ENCODE assay signal across 7 cellular contexts in genomic region chr12:56522486-56523193, GRCh38. TPM values are rescaled to one million over a fixed set of nuclear protein-coding genes. Genes with fewer than 3 reads are reported as not detected.
A peak's percentile ranks its signal among the peaks of the same experiment; 100 is the strongest.
DNase-seq lines count a peak whose midpoint lies in the region; ATAC-seq and TF ChIP-seq lines count a peak whose summit lies in the region.

No MANE protein-coding gene starts in this region.

- ATAC-seq in activated B cell treated with CpG ODN at 0.5 μM for 24 hours (ENCODE audit: low read depth) = no peak
- peak in 3 of 8 donors; percentile 1 to 9 (median 4) for ATAC-seq in heart right ventricle

- H3K4me1 Mint-ChIP-seq in activated B cell treated with CpG ODN at 0.5 μM for 24 hours = peaks cover 22% of the 10 kb centered on the region

- peaks cover 3% of the 10 kb centered on the region for H3K27me3 Mint-ChIP-seq in activated B cell treated with CpG ODN at 0.5 μM for 24 hours

- WGBS in heart right ventricle, 2 donors = 13 to 16% methylated on average over 4 of the region's 4 CpGs

- no peaks in the 10 kb centered on the region for H3K36me3 Mint-ChIP-seq in activated B cell treated with CpG ODN at 0.5 μM for 24 hours (ENCODE audit: low read depth)

- intact Hi-C loops in activated B cell treated with CpG ODN at 0.5 μM for 24 hours (cut with micrococcal nuclease) = loop anchor here (5.0 kb wide), 1 partner anchor 35 kb away; no protein-coding TSS in a partner anchor
- intact Hi-C loops in heart right ventricle (cut with DNase I) = loop anchor here in 4 of 10 donors (2.0 to 5.0 kb wide), 3 partner anchors 105 to 114 kb away; partner anchors contain the start of gene BAZ2A (in 2 of the 4)

- H3K27ac Mint-ChIP-seq in activated B cell treated with CpG ODN at 0.5 μM for 24 hours = no peak overlapping the region

- peak overlapping the region; percentile 83 to 97 (median 91) for H3K27ac ChIP-seq in heart right ventricle

- no peaks in the 10 kb centered on the region for H3K9me3 Mint-ChIP-seq in activated B cell treated with CpG ODN at 0.5 μM for 24 hours

- no peak for TF ChIP-seq CTCF in HFF-Myc (IDR thresholded peaks at IDR 0.05; ENCODE audit: low read depth, low read length, missing control alignments)
- no peak for TF ChIP-seq CTCF in activated B cell treated with CpG ODN at 0.5 μM for 24 hours (IDR thresholded peaks at IDR 0.05)
- no peak for TF ChIP-seq CTCF in heart right ventricle (IDR thresholded peaks at IDR 0.05)

- H3K4me3 Mint-ChIP-seq in activated B cell treated with CpG ODN at 0.5 μM for 24 hours = peak overlapping the region; percentile 83

- H3K36me3 ChIP-seq in heart right ventricle = no peaks in the 10 kb centered on the region

- peaks cover 7 to 80% (median 61%) of the 10 kb centered on the region in 9 donors for H3K4me1 ChIP-seq in heart right ventricle

- POLR2A ChIA-PET in activated B cell treated with CpG ODN at 0.5 μM for 24 hours (lab: Charles Lee) = interaction anchor here (0.6 to 1.1 kb wide), 4 partner anchors 203 to 687 kb away, joined by 3 to 12 read pairs (median 3); partner anchors contain the start of genes NACA and RNF41

- no peaks in the 10 kb centered on the region for H3K27me3 ChIP-seq in heart right ventricle

- peak overlapping the region; percentile 67 for H3K4me3 ChIP-seq in HFF-Myc (replicated peaks; ENCODE audit: low read depth, low read length)
- peak overlapping the region; percentile 45 to 74 (median 64) for H3K4me3 ChIP-seq in heart right ventricle

- DNase-seq in HFF-Myc (ENCODE audit: extremely low read depth, low read depth) (no peak), activated B cell treated with CpG ODN at 0.5 μM for 24 hours (no peak), heart right ventricle (no peak), renal cortical epithelial cell (ENCODE audit: low read depth) (peak; percentile 54), NCI-H524 (lab: John Stamatoyannopoulos, UW) (no peak), middle frontal gyrus (ENCODE audit: extremely low spot score, low spot score) (no peak)
- no peak for DNase-seq in stimulated activated CD8-positive, alpha-beta memory T cell treated with anti-CD3 and anti-CD28 coated beads, Interleukin-4, amount 100 ng/mL, for 48 hours

- H3K9me3 ChIP-seq in heart right ventricle = no peaks in the 10 kb centered on the region

- CTCF ChIA-PET in activated B cell treated with CpG ODN at 0.5 μM for 24 hours (lab: Charles Lee) = interaction anchor here (0.6 kb wide), 1 partner anchor 1113 kb away, joined by 4 read pairs; no protein-coding TSS in a partner anchor

RNA-seq across cellular contexts. Expression of gene RBMS2, which starts 1.0 kb away (rescaled TPM):
- 2.7 and 3.4 TPM in 2 replicates for total RNA-seq in activated B cell treated with CpG ODN at 0.5 μM for 24 hours
- total RNA-seq in heart right ventricle = 10 to 100 TPM; 24.5 to 39.6 (median 31.5) TPM
- 10 to 100 TPM in 1 of 2 donors, 1 to 10 TPM in 1; 6.4 to 13.5 TPM for polyA plus RNA-seq in heart right ventricle
- 24.8 and 31.3 TPM in 2 replicates for total RNA-seq in renal cortical epithelial cell

RNA-seq across cellular contexts. Expression of gene GLS2, which starts 34.7 kb away (rescaled TPM):
- total RNA-seq in activated B cell treated with CpG ODN at 0.5 μM for 24 hours (2.6 and 3.5 TPM in 2 replicates), heart right ventricle (1 to 10 TPM in 2 of 10 donors, under 1 TPM in 8; 0.19 to 1.4 (median 0.52) TPM), renal cortical epithelial cell (1.4 and 1.6 TPM in 2 replicates)
- under 1 TPM; 0.22 to 0.59 TPM for polyA plus RNA-seq in heart right ventricle

RNA-seq across cellular contexts. Expression of gene SPRYD4, which starts 54.3 kb away (rescaled TPM):
- total RNA-seq in activated B cell treated with CpG ODN at 0.5 μM for 24 hours = 5.8 and 7.5 TPM in 2 replicates
- 1 to 10 TPM; 3.0 to 5.0 (median 4.4) TPM for total RNA-seq in heart right ventricle
- polyA plus RNA-seq in heart right ventricle = 1 to 10 TPM; 1.9 to 2.3 TPM
- total RNA-seq in renal cortical epithelial cell = 1.0 and 1.5 TPM in 2 replicates
